ENCODE assay signal across 8 cellular contexts in the genomic region with DNA sequence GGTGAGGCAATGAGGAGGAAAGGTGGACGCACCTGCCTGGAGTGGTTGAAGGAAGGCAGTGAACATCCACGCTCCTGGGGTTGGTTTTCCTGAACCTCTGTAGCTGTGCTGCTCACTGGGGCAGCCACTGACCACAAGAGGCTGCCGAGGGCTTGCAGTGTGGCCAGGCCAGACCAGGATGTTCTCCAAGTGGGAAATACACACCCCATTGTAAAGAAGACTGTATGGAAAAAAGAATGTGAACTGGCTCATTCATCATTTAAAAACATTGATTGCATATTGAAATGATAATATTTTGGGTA.
DNase-seq lines count a peak whose midpoint lies in the region; ATAC-seq and TF ChIP-seq lines count a peak whose summit lies in the region.

No MANE protein-coding gene starts in this region.

- H3K36me3 ChIP-seq in upper lobe of left lung, result no peaks in the 10 kb centered on the region

- H3K27me3 Mint-ChIP-seq in Calu3 (ENCODE audit: unreplicated experiment), result no peaks in the 10 kb centered on the region
- H3K27me3 Mint-ChIP-seq in memory B cell, result no peaks in the 10 kb centered on the region

- H3K4me3 Mint-ChIP-seq in Calu3 (ENCODE audit: low read depth, unreplicated experiment) (peak overlapping the region; percentile 92), memory B cell (peak overlapping the region; percentile 97)

- TF ChIP-seq EP300 in upper lobe of left lung (IDR thresholded peaks at IDR 0.05), result no peak

- TF ChIP-seq POLR2A in upper lobe of left lung (IDR thresholded peaks at IDR 0.05), result no peak

- H3K27me3 ChIP-seq in upper lobe of left lung, result no peaks in the 10 kb centered on the region

- ATAC-seq in memory B cell (ENCODE audit: low read depth) (no peak), upper lobe of left lung (ENCODE audit: low FRiP score in 2 of 2) (peak; percentile 59 to 71), HG02938 (IDR thresholded peaks at IDR 0.05; ENCODE audit: unreplicated experiment) (no peak)

- H3K9me3 Mint-ChIP-seq in Calu3 (ENCODE audit: low read depth, unreplicated experiment) (no peaks in the 10 kb centered on the region), memory B cell (no peaks in the 10 kb centered on the region)

- intact Hi-C loops in Calu3 (cut with micrococcal nuclease; ENCODE audit: unreplicated experiment), result loop anchor here (2.0 to 5.0 kb wide), 2 partner anchors 98 to 150 kb away; no protein-coding TSS in a partner anchor

- WGBS in upper lobe of left lung, 2 donors, result 0 to 2% methylated on average over 2 to 3 of the region's 3 CpGs

- peak overlapping the region; percentile 87 to 94 (median 90) for H3K27ac ChIP-seq in upper lobe of left lung

- H3K4me1 ChIP-seq in upper lobe of left lung, result peaks cover 14 to 29% (median 20%) of the 10 kb centered on the region in 4 donors

- CTCF ChIA-PET in Calu3 (lab: Charles Lee), result interaction anchor here (0.6 to 2.7 kb wide), 7 partner anchors 21 to 266 kb away, joined by 3 to 12 read pairs (median 3); no protein-coding TSS in a partner anchor

- H3K4me3 ChIP-seq in upper lobe of left lung, result peak overlapping the region; percentile 68 to 83 (median 71)

- H3K36me3 Mint-ChIP-seq in Calu3 (ENCODE audit: insufficient read depth, unreplicated experiment) (peaks cover 19% of the 10 kb centered on the region), memory B cell (no peaks in the 10 kb centered on the region)

- no peak for TF ChIP-seq CTCF in Calu3 (IDR thresholded peaks at IDR 0.05; ENCODE audit: unreplicated experiment)
- TF ChIP-seq CTCF in upper lobe of left lung (IDR thresholded peaks at IDR 0.05), result peak in 3 of 6 experiments; percentile 21 to 41 (median 40)

- peaks cover 34% of the 10 kb centered on the region for H3K4me1 Mint-ChIP-seq in Calu3 (ENCODE audit: low read depth, unreplicated experiment)
- H3K4me1 Mint-ChIP-seq in memory B cell, result peaks cover 17% of the 10 kb centered on the region

- peak; percentile 72 for DNase-seq in Calu3
- peak; percentile 87 for DNase-seq in NCI-H69 (lab: John Stamatoyannopoulos, UW)
- DNase-seq in dermis blood vessel endothelial cell, result peak; percentile 77
- no peak for DNase-seq in memory B cell (ENCODE audit: low spot score in 2 of 2)
- DNase-seq in upper lobe of left lung, result peak in 1 of 2 donors; percentile 50
- DNase-seq in GOT3 (lab: John Stamatoyannopoulos, UW), result no peak
- DNase-seq in 8988T, result no peak

- no TSS peak for BruUV-seq in Calu3 (replicated peaks; lab: Mats Ljungman, UMichigan)

- H3K9me3 ChIP-seq in upper lobe of left lung, result no peaks in the 10 kb centered on the region

- H3K27ac Mint-ChIP-seq in Calu3 (ENCODE audit: unreplicated experiment), result peak overlapping the region; percentile 72
- H3K27ac Mint-ChIP-seq in memory B cell, result peak overlapping the region; percentile 95

Comparison
In these comparisons a context has a peak if more than half of its experiments do, and no peak if none do; other contexts are left out.
1. DNase-seq: peak in Calu3 (single experiment), NCI-H69 (single experiment) and dermis blood vessel endothelial cell (single experiment); none in memory B cell (0 of 2), GOT3 (single experiment) and 8988T (single experiment).
2. ATAC-seq: peak in upper lobe of left lung (2 of 2); none in memory B cell (single experiment) and HG02938 (single experiment).